In the genomic region with DNA sequence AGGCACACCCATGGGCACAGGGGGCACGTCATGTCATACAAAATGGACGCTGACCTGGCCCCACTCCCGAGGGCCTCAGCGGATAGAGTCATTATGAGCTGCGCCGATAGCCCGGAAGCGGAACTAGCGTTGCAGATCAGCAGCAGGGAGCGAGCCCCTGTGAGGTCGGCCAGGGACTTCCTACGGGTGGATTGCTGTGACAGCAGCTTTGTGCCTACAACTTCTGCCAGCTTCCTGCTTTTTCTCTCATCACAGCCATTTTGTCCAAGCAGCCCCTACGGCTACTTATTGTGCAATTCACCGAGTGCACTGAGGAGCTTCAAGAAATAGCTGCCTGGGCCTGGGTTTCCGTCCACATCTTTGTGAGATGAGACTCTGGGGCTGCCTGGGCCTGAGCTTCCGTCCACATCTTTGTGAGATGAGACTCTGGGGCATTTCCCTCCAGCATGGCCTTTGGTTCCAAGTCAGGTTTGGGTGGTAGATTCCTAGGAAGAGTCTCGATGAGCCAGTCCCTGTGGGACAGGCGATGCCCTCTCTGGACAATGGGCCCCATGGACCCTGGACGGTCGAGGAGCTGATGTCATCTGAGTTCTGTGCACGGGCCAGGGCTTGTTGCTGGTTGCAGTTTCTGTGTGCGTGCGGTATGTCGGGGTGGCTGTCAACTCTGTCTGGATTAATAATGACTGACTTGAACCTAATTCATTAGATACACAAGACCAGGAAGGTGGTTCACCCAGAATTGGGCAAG, we compare ENCODE assay signal across 1 cellular context.
TF ChIP-seq lines count a peak whose summit lies in the region.

No MANE protein-coding gene starts in this region.

TF ChIP-seq in GM23338, 12 proteins besides CTCF, POLR2A, EP300 and RAD21 (continued from another document):
- TF ChIP-seq STAT1 (IDR thresholded peaks at IDR 0.05; ENCODE audit: unreplicated experiment) (no peak), JUNB (IDR thresholded peaks at IDR 0.05; ENCODE audit: unreplicated experiment) (no peak), POLR2AphosphoS5 (IDR thresholded peaks at IDR 0.05; ENCODE audit: low read depth) (no peak), ZNF462 (CRISPR knock-in tag; IDR thresholded peaks at IDR 0.05) (no peak)
